29 cellular contexts compared by ENCODE assay signal in the genomic region with DNA sequence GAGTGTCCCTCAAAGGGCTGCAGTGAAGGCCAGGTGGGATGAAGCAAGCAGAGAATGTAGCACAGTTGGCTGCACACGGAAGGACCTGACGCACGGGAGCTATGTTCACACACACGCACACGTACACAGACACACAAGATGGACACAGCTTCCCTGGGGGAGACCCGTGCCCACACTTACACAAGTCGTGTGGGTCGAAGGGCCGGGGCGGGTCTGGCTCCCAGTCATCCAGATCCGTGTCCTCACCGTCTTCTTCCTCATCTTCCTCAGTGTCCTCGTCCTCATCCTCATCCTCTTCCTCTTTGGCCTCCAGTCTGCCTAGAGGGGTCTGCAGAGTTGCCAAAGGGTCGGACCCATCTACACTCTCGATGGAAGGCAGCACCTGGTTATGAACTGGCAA.
"Had no signal": no experiment of that assay in that cellular context is flagged by ENCODE, and none has a peak within 500 bp of the region (broad histone marks: within the 10 kb centered on the region; RNA-seq: fewer than 3 reads in every experiment).

No MANE protein-coding gene starts in this region.

- FAIRE-seq: endothelial cell of umbilical vein, frontal cortex had no signal

- H3K27ac Mint-ChIP-seq: activated naive CD4-positive, alpha-beta T cell treated with anti-CD3 and anti-CD28 coated beads, Interleukin-2, amount 50 U/mL, for 24 hours; natural killer cell treated with Interleukin-12 subunit alpha and Interleukin-12 subunit beta and Interleukin-15 and Interleukin-18, amount 100 ng/mL, for 72 hours; T-helper 2 cell treated with Interferon-gamma antibody and Interleukin-4, amounts not matched to agents 5 μg/mL and 100 μg/mL, for 36 hours had no signal

- DNase-seq: activated CD4-positive, alpha-beta T cell treated with anti-CD3 and anti-CD28 coated beads for 1 hour; activated gamma-delta T cell treated with Interleukin-2 at 50 U/mL for 16 hours; activated T-cell treated with anti-CD3 and anti-CD28 coated beads, Interleukin-2, amount 50 U/mL, for 1 hour; anterior cingulate cortex; caudate nucleus; dermis blood vessel endothelial cell; effector memory CD4-positive, alpha-beta T cell; glutamatergic neuron; hypothalamus; left ventricle myocardium superior; mammary epithelial cell; midbrain; right lobe of liver; stimulated activated CD4-positive, alpha-beta T cell treated with anti-CD3 and anti-CD28 coated beads, Interleukin-1b, Interleukin-23, amount 100 ng/mL, for 48 hours; stomach; transverse colon had no signal

- H3K4me3 Mint-ChIP-seq: activated naive CD4-positive, alpha-beta T cell treated with anti-CD3 and anti-CD28 coated beads, Interleukin-2, amount 50 U/mL, for 24 hours; brain; natural killer cell treated with Interleukin-12 subunit alpha and Interleukin-12 subunit beta and Interleukin-15 and Interleukin-18, amount 100 ng/mL, for 72 hours; stimulated activated effector memory CD8-positive, alpha-beta T cell treated with anti-CD3 and anti-CD28 coated beads, Interleukin-12 subunit alpha, Interleukin-12 subunit beta, amount 100 ng/mL, for 72 hours; T-helper 2 cell treated with Interferon-gamma antibody and Interleukin-4, amounts not matched to agents 5 μg/mL and 100 μg/mL, for 36 hours had no signal

- H3K9me3 ChIP-seq: right lobe of liver, stomach, suprapubic skin, transverse colon, vagina had no signal

- H3K27ac ChIP-seq: parathyroid adenoma, right lobe of liver, skin epidermis, stomach, suprapubic skin, transverse colon, vagina, WERI-Rb-1 had no signal

- H3K4me1 Mint-ChIP-seq: activated naive CD4-positive, alpha-beta T cell treated with anti-CD3 and anti-CD28 coated beads, Interleukin-2, amount 50 U/mL, for 24 hours had no signal

- H3K36me3 ChIP-seq: WERI-Rb-1 had no signal

- ATAC-seq: esophagus mucosa; left ventricle myocardium superior; natural killer cell treated with Interleukin-12 subunit alpha and Interleukin-12 subunit beta and Interleukin-15 and Interleukin-18, amount 100 ng/mL, for 72 hours; right lobe of liver; stimulated activated effector memory CD8-positive, alpha-beta T cell treated with anti-CD3 and anti-CD28 coated beads, Interleukin-12 subunit alpha, Interleukin-12 subunit beta, amount 100 ng/mL, for 72 hours had no signal

- H3K79me2 ChIP-seq: parathyroid adenoma had no signal

- H3K4me3 ChIP-seq: right lobe of liver, skin epidermis, stomach, suprapubic skin, transverse colon, vagina had no signal

- H3K27me3 ChIP-seq: right lobe of liver, stomach, suprapubic skin, transverse colon, vagina had no signal

- H3K4me1 ChIP-seq: parathyroid adenoma, right lobe of liver, vagina had no signal

- H3K27me3 Mint-ChIP-seq: activated naive CD4-positive, alpha-beta T cell treated with anti-CD3 and anti-CD28 coated beads, Interleukin-2, amount 50 U/mL, for 24 hours; brain; natural killer cell treated with Interleukin-12 subunit alpha and Interleukin-12 subunit beta and Interleukin-15 and Interleukin-18, amount 100 ng/mL, for 72 hours had no signal

- H2AFZ ChIP-seq: parathyroid adenoma had no signal

- H3K9ac ChIP-seq: parathyroid adenoma had no signal
